ENCODE assay signal across 1 cellular context in genomic region chrX:13029341-13029740, GRCh38.
TF ChIP-seq lines count a peak whose summit lies in the region.

No MANE protein-coding gene starts in this region.

TF ChIP-seq in GM23338, 12 proteins besides CTCF, POLR2A, EP300 and RAD21 (continued from another document):
- TF ChIP-seq REST (IDR thresholded peaks at IDR 0.05; ENCODE audit: unreplicated experiment), result no peak
